ENCODE assay signal across 15 cellular contexts in the genomic region with DNA sequence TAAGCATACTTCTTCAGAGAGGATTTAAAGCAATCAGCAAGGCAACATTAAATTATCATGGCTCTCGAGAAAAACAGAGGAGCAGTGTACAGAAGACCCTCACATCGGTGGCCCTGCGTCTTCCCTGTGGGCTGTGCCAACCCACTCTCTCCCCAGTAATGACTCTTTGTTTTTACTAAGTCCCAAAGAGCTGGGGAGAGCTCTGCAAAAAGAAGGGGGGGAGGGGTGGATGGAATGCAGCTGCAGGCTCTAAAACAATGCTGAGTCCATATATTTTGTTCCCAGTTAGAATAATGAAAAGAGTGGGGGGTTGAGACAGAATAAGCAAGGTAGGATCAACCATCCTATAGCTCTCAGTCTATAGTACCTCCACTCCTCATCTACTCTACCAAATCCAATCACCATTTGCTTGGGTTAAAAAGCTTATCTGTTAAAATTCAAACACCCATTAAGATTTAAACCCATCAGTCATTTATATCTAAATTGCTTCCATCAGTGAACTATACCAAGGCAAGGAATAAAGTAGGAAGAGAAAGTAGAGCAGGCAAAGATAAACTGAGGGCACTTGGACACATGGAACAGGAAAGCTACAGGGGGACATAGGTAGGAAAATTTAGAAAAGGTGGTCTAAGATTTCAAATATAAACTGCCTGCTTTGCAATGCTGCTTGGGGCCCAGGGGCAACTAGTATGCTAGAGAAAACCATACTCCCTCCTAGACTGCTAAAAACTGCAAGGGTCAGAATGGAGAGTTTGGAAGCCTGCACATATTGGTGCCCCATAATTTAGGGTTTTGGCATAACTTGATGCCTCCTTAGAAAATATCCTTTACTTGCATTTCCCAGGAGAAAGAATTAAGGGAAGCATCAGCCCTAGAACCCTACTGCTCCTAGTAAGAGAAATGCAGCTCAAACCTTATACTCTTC. TPM values are rescaled to one million over a fixed set of nuclear protein-coding genes. Genes with fewer than 3 reads are reported as not detected.
DNase-seq lines count a peak whose midpoint lies in the region; ATAC-seq, FAIRE-seq and TF ChIP-seq lines count a peak whose summit lies in the region.
"Had no signal": no experiment of that assay in that cellular context is flagged by ENCODE, and none has a peak within 500 bp of the region (broad histone marks: within the 10 kb centered on the region; RNA-seq: fewer than 3 reads in every experiment).

No MANE protein-coding gene starts in this region.

- no peak for TF ChIP-seq RAD21 in HepG2 (CRISPR knock-in tag; IDR thresholded peaks at IDR 0.05)

- peaks cover 86% of the 10 kb centered on the region for H3K4me1 ChIP-seq in HepG2 (ENCODE audit: insufficient read depth, low read length)
- peaks cover 0 to 57% (median 10%) of the 10 kb centered on the region in 4 donors for H3K4me1 ChIP-seq in right lobe of liver
- no peaks in the 10 kb centered on the region for H3K4me1 ChIP-seq in uterus
- no peaks in the 10 kb centered on the region for H3K4me1 ChIP-seq in mucosa of descending colon (ENCODE audit: low read depth)

- peaks cover 99% of the 10 kb centered on the region for H4K20me1 ChIP-seq in HepG2 (ENCODE audit: insufficient read depth, low read length)

- H3K27me3 Mint-ChIP-seq in endothelial cell (ENCODE audit: unreplicated experiment) = peaks cover 2% of the 10 kb centered on the region
- H3K27me3 Mint-ChIP-seq in nephron (ENCODE audit: low read depth) = no peaks in the 10 kb centered on the region
- H3K27me3 Mint-ChIP-seq in activated T-cell treated with anti-CD3 and anti-CD28 coated beads, Interleukin-2, amount 50 U/mL, for 4 hours (ENCODE audit: low read depth) = no peaks in the 10 kb centered on the region
- H3K27me3 Mint-ChIP-seq: T-cell had no signal

- no peak overlapping the region for H3K4me2 ChIP-seq in HepG2 (ENCODE audit: low read depth, low read length)

- DNase-seq in HepG2 (ENCODE audit: low spot score) = no peak
- no peak for DNase-seq in right lobe of liver
- DNase-seq in endothelial cell (ENCODE audit: low spot score) = peak; percentile 31
- DNase-seq in uterus = no peak
- no peak for DNase-seq in mucosa of descending colon
- no peak for DNase-seq in activated T-cell treated with anti-CD3 and anti-CD28 coated beads, Interleukin-2, amount 50 U/mL, for 4 hours
- DNase-seq: Calu3, natural killer cell, NCI-H1105, NCI-H446 treated with DMSO at 0.1 percent for 48 hours, OCI-M1, T-cell had no signal

- no peak overlapping the region for H3K9ac ChIP-seq in HepG2 (ENCODE audit: insufficient read depth, low read depth, low read length)

- no peak for FAIRE-seq in HepG2 (lab: Jason Lieb, UNC)

- H3K4me3 ChIP-seq in HepG2 (replicated peaks in 1 of 3; ENCODE audit: insufficient read depth in 1 of 3, low read depth in 2 of 3, low read length in 3 of 3) = no peak overlapping the region
- H3K4me3 ChIP-seq in right lobe of liver = no peak overlapping the region
- H3K4me3 ChIP-seq in uterus = no peak overlapping the region
- H3K4me3 ChIP-seq in mucosa of descending colon = no peak overlapping the region

- intact Hi-C loops in HepG2 (cut with micrococcal nuclease; ENCODE audit: unreplicated experiment) (no loop called here), right lobe of liver (cut with DNase I) (no loop called here), uterus (cut with DNase I; ENCODE audit: low total_unique reads) (no loop called here), mucosa of descending colon (cut with DNase I, micrococcal nuclease) (no loop called here)

- no peaks in the 10 kb centered on the region for H3K9me3 Mint-ChIP-seq in endothelial cell (ENCODE audit: unreplicated experiment)
- no peaks in the 10 kb centered on the region for H3K9me3 Mint-ChIP-seq in nephron
- no peaks in the 10 kb centered on the region for H3K9me3 Mint-ChIP-seq in activated T-cell treated with anti-CD3 and anti-CD28 coated beads, Interleukin-2, amount 50 U/mL, for 4 hours
- H3K9me3 Mint-ChIP-seq: natural killer cell, T-cell had no signal

- CTCF ChIA-PET in HepG2 (lab: Yijun Ruan, JAX; ENCODE audit: low intra/inter-chr PET ratio, low total read pairs) = no interaction called here

- peaks cover 100% of the 10 kb centered on the region for H3K79me2 ChIP-seq in HepG2 (ENCODE audit: insufficient read depth, low read length)

- H3K27me3 ChIP-seq in HepG2 (ENCODE audit: control insufficient read depth in 1 of 2, insufficient read depth in 2 of 2, low read length in 2 of 2) (no peaks in the 10 kb centered on the region), right lobe of liver (no peaks in the 10 kb centered on the region), uterus (no peaks in the 10 kb centered on the region)

- POLR2A ChIA-PET in HepG2 (lab: Yijun Ruan, JAX) = interaction anchor here (1.0 kb wide), 1 partner anchor 10 kb away, joined by 5 read pairs; no protein-coding TSS in a partner anchor

- no peak overlapping the region for H3K4me3 Mint-ChIP-seq in endothelial cell (ENCODE audit: unreplicated experiment)
- H3K4me3 Mint-ChIP-seq in nephron = peak overlapping the region in 2 of 3 experiments; percentile 3 to 12
- H3K4me3 Mint-ChIP-seq in activated T-cell treated with anti-CD3 and anti-CD28 coated beads, Interleukin-2, amount 50 U/mL, for 4 hours = no peak overlapping the region
- H3K4me3 Mint-ChIP-seq: natural killer cell, T-cell had no signal

- ATAC-seq in HepG2 = no peak
- no peak for ATAC-seq in right lobe of liver
- ATAC-seq in mucosa of descending colon = no peak
- ATAC-seq in HG03175 (IDR thresholded peaks at IDR 0.05; ENCODE audit: unreplicated experiment) = no peak
- no peak for ATAC-seq in activated T-cell treated with anti-CD3 and anti-CD28 coated beads, Interleukin-2, amount 50 U/mL, for 4 hours
- ATAC-seq: activated CD4-positive, CD25-positive, alpha-beta regulatory T cell treated with anti-CD3 and anti-CD28 coated beads, Interleukin-2, amount 50 U/mL, for 24 hours; natural killer cell; T-cell had no signal

- in situ Hi-C loops in HepG2 (cut with HindIII; ENCODE audit: extremely low pct_ligation_motif_present, low pct_unique_long_range_greater_than_20kb) = no loop called here

- peaks cover 17 to 61% of the 10 kb centered on the region in 2 experiments for H3K36me3 ChIP-seq in HepG2 (replicated peaks in 1 of 2; ENCODE audit: control insufficient read depth in 1 of 2, insufficient read depth in 2 of 2, low read length in 2 of 2)
- H3K36me3 ChIP-seq in right lobe of liver = peaks cover 0 to 18% (median 2%) of the 10 kb centered on the region in 4 donors
- H3K36me3 ChIP-seq in uterus = no peaks in the 10 kb centered on the region
- no peaks in the 10 kb centered on the region for H3K36me3 ChIP-seq in mucosa of descending colon (ENCODE audit: low read depth)

- H3K27ac Mint-ChIP-seq in endothelial cell (ENCODE audit: unreplicated experiment) = no peak overlapping the region
- H3K27ac Mint-ChIP-seq in nephron = peak overlapping the region; percentile 11 to 75 (median 47)
- H3K27ac Mint-ChIP-seq: natural killer cell, T-cell had no signal

- H3K4me1 Mint-ChIP-seq in endothelial cell (ENCODE audit: unreplicated experiment) = peaks cover 31% of the 10 kb centered on the region
- H3K4me1 Mint-ChIP-seq in nephron = no peaks in the 10 kb centered on the region
- H3K4me1 Mint-ChIP-seq in activated T-cell treated with anti-CD3 and anti-CD28 coated beads, Interleukin-2, amount 50 U/mL, for 4 hours (ENCODE audit: low read depth) = peaks cover 4% of the 10 kb centered on the region

- TF ChIP-seq CTCF in HepG2 (CRISPR knock-in tag; IDR thresholded peaks at IDR 0.05) = no peak
- no peak for TF ChIP-seq CTCF in right lobe of liver (IDR thresholded peaks at IDR 0.05)
- TF ChIP-seq CTCF in endothelial cell (IDR thresholded peaks at IDR 0.05; ENCODE audit: unreplicated experiment) = no peak
- TF ChIP-seq CTCF in nephron (IDR thresholded peaks at IDR 0.05; ENCODE audit: unreplicated experiment in 3 of 3) = no peak
- no peak for TF ChIP-seq CTCF in uterus (IDR thresholded peaks at IDR 0.05)
- TF ChIP-seq CTCF in mucosa of descending colon (IDR thresholded peaks at IDR 0.05) = no peak

- TF ChIP-seq EP300 in HepG2 (IDR thresholded peaks at IDR 0.05; ENCODE audit: low read depth in 2 of 2, low read length in 2 of 2) = no peak
- TF ChIP-seq EP300 in HepG2 (CRISPR knock-in tag; IDR thresholded peaks at IDR 0.05; ENCODE audit: borderline replicate concordance) = no peak

- 94% methylated on average over 3 of the region's 3 CpGs for WGBS in HepG2 (ENCODE audit: low lambda C conversion rate)
- 86% methylated on average over 3 of the region's 3 CpGs for WGBS in right lobe of liver (ENCODE audit: insufficient coverage, low coverage, low lambda C conversion rate, missing lambda C conversion rate)

- no peaks in the 10 kb centered on the region for H3K36me3 Mint-ChIP-seq in endothelial cell (ENCODE audit: low read depth, unreplicated experiment)
- no peaks in the 10 kb centered on the region for H3K36me3 Mint-ChIP-seq in nephron (ENCODE audit: low read depth)
- peaks cover 27% of the 10 kb centered on the region for H3K36me3 Mint-ChIP-seq in activated T-cell treated with anti-CD3 and anti-CD28 coated beads, Interleukin-2, amount 50 U/mL, for 4 hours (ENCODE audit: insufficient read depth)
- H3K36me3 Mint-ChIP-seq: natural killer cell had no signal

- H3K9me3 ChIP-seq in HepG2 (ENCODE audit: low read length) (no peaks in the 10 kb centered on the region), right lobe of liver (no peaks in the 10 kb centered on the region), uterus (no peaks in the 10 kb centered on the region), mucosa of descending colon (no peaks in the 10 kb centered on the region)

- H2AFZ ChIP-seq in HepG2 (ENCODE audit: low read length) = no peak overlapping the region

- no peak overlapping the region for H3K27ac ChIP-seq in HepG2 (ENCODE audit: extremely low read length, insufficient read depth, low read length)
- H3K27ac ChIP-seq in right lobe of liver = no peak overlapping the region
- no peak overlapping the region for H3K27ac ChIP-seq in uterus

- no TSS peak for BruUV-seq in HepG2 (replicated peaks; lab: Mats Ljungman, UMichigan)

- TF ChIP-seq POLR2A in HepG2 (IDR thresholded peaks at IDR 0.05; ENCODE audit: insufficient read depth in 1 of 2, low read depth in 2 of 2, low read length in 2 of 2) (no peak; a peak in 1 of 4 replicates), right lobe of liver (IDR thresholded peaks at IDR 0.05) (no peak), uterus (IDR thresholded peaks at IDR 0.05) (no peak)

RNA-seq across cellular contexts. Expression of gene ELL2, which starts 20.6 kb away (rescaled TPM):
- total RNA-seq in HepG2 (2016; rRNA removed; fragmentation: Illumina TruSeq; extraction: Trizol) (64.5 and 78.9 TPM in 2 replicates), right lobe of liver (10 to 100 TPM; 74.3 to 96.4 (median 84.5) TPM), endothelial cell (ENCODE audit: unreplicated experiment) (21.6 TPM), uterus (10 to 100 TPM in 2 of 4 donors, 1 to 10 TPM in 2; 2.3 to 53.2 (median 16.0) TPM), mucosa of descending colon (10 to 100 TPM; 26.9 to 42.7 (median 31.7) TPM)
- 19.2 and 20.4 TPM in 2 replicates for total RNA-seq in HepG2 (2016; cell fraction: cytosol; rRNA removed; fragmentation: Illumina TruSeq; extraction: Trizol; ENCODE audit: low read depth)
- total RNA-seq in HepG2 (2016; cell fraction: insoluble cytoplasmic fraction; rRNA removed; fragmentation: Illumina TruSeq; extraction: Trizol) = 69.3 and 74.8 TPM in 2 replicates
- total RNA-seq in HepG2 (2016; cell fraction: membrane; rRNA removed; fragmentation: Illumina TruSeq; extraction: Trizol) = 73.2 and 75.4 TPM in 2 replicates
- 121 and 123 TPM in 2 replicates for total RNA-seq in HepG2 (2016; cell fraction: nucleus; rRNA removed; fragmentation: Illumina TruSeq; extraction: Trizol)
- 75.7 and 97.1 TPM in 2 replicates for polyA plus RNA-seq in HepG2 (2011; rRNA removed)
- 40.8 and 54.3 TPM in 2 replicates for polyA plus RNA-seq in HepG2 (2011; cell fraction: cytosol; rRNA removed)
- polyA plus RNA-seq in HepG2 (2011; cell fraction: nucleus; rRNA removed) = 68.9 and 74.9 TPM in 2 replicates
- 87.7 and 101 TPM in 2 replicates for polyA plus RNA-seq in HepG2 (2012)
- 13.4 and 15.1 TPM in 2 replicates for polyA plus RNA-seq in HepG2 (2016; cell fraction: cytosol; fragmentation: Illumina TruSeq; extraction: Trizol; ENCODE audit: low read depth)
- polyA plus RNA-seq in HepG2 (2016; cell fraction: insoluble cytoplasmic fraction; fragmentation: Illumina TruSeq; extraction: Trizol; ENCODE audit: low read depth) = 81.1 and 83.2 TPM in 2 replicates
- polyA plus RNA-seq in HepG2 (2016; cell fraction: membrane; fragmentation: Illumina TruSeq; extraction: Trizol; ENCODE audit: low read depth) = 49.0 and 50.1 TPM in 2 replicates
- 115 and 124 TPM in 2 replicates for polyA plus RNA-seq in HepG2 (2016; cell fraction: nucleus; fragmentation: Illumina TruSeq; extraction: Trizol; ENCODE audit: insufficient read depth, low read depth)
- 37.6 and 93.4 TPM in 2 replicates for polyA minus RNA-seq in HepG2 (2011; rRNA and poly(A)+ RNA removed; ENCODE audit: low replicate concordance)
- 82.9 and 96.7 TPM in 2 replicates for polyA minus RNA-seq in HepG2 (2011; cell fraction: cytosol; rRNA and poly(A)+ RNA removed)
- 685 and 799 TPM in 2 replicates for polyA minus RNA-seq in HepG2 (2011; cell fraction: nucleus; rRNA and poly(A)+ RNA removed)
- 100 to 1,000 TPM in 1 of 3 donors, 10 to 100 TPM in 2; 69.7 to 103 (median 87.0) TPM for total RNA-seq in activated T-cell treated with anti-CD3 and anti-CD28 coated beads, Interleukin-2, amount 50 U/mL, for 4 hours

Comparison
In these comparisons a context has a peak if more than half of its experiments do, and no peak if none do; other contexts are left out.
1. H3K4me3 Mint-ChIP-seq: peak in nephron (2 of 3); none in endothelial cell (single experiment) and activated T-cell treated with anti-CD3 and anti-CD28 coated beads, Interleukin-2, amount 50 U/mL, for 4 hours (single experiment).